In genomic region chr17:49646056-49646390, GRCh38 we compare ENCODE assay signal across 8 cellular contexts. TPM values are rescaled to one million over a fixed set of nuclear protein-coding genes. Genes with fewer than 3 reads are reported as not detected.
DNase-seq lines count a peak whose midpoint lies in the region; ATAC-seq and TF ChIP-seq lines count a peak whose summit lies in the region.
"Not testable (repeated sequence)": the region's sequence is repeated elsewhere in the genome, so short reads cannot be mapped to it uniquely, and the experiment has no call there.

No MANE protein-coding gene starts in this region.

- H3F3A ChIP-seq in smooth muscle cell (ENCODE audit: low read depth) = peaks cover 15% of the 10 kb centered on the region

- not testable (repeated sequence) for H3K9ac ChIP-seq in colonic mucosa (ENCODE audit: low read depth in 2 of 2, low read length in 2 of 2)
- peak overlapping the region; percentile 50 for H3K9ac ChIP-seq in smooth muscle cell (ENCODE audit: low read depth)

- POLR2A ChIA-PET in CD8-positive, alpha-beta memory T cell (lab: Charles Lee) = not testable (repeated sequence)
- POLR2A ChIA-PET in RWPE1 (lab: Yijun Ruan, JAX; ENCODE audit: low non-redundant PET) = interaction anchor here (0.6 kb wide), 1 partner anchor 124 kb away, joined by 3 read pairs; no protein-coding TSS in a partner anchor
- POLR2A ChIA-PET in naive thymus-derived CD8-positive, alpha-beta T cell (lab: Charles Lee) = interaction anchor here (0.6 to 0.7 kb wide), 2 partner anchors 17 to 33 kb away, joined by 3 read pairs; no protein-coding TSS in a partner anchor

- H3K27me3 ChIP-seq in CD8-positive, alpha-beta memory T cell (ENCODE audit: insufficient read depth, low read length, poor library complexity, severe bottlenecking); colonic mucosa; right cardiac atrium (ENCODE audit: control insufficient read depth, insufficient read depth); smooth muscle cell (ENCODE audit: low read depth); upper lobe of right lung: not testable (repeated sequence)

- not testable (repeated sequence) for H3K27ac ChIP-seq in CD8-positive, alpha-beta memory T cell (ENCODE audit: low read depth, low read length)
- peak overlapping the region; percentile 96 for H3K27ac ChIP-seq in RWPE1
- peak overlapping the region; percentile 52 for H3K27ac ChIP-seq in colonic mucosa
- peak overlapping the region; percentile 91 for H3K27ac ChIP-seq in right cardiac atrium (ENCODE audit: low read length)
- H3K27ac ChIP-seq in smooth muscle cell (ENCODE audit: low read depth) = peak overlapping the region; percentile 86
- H3K27ac ChIP-seq in upper lobe of right lung = peak overlapping the region; percentile 80

- peak overlapping the region; percentile 69 for H3K4me2 ChIP-seq in smooth muscle cell

- not testable (repeated sequence) for H3K9me3 ChIP-seq in CD8-positive, alpha-beta memory T cell (ENCODE audit: low read length); colonic mucosa; right cardiac atrium (ENCODE audit: control insufficient read depth, low read length); smooth muscle cell (replicated peaks; ENCODE audit: low read depth); upper lobe of right lung

- not testable (repeated sequence) for H3K9me3 Mint-ChIP-seq in CD8-positive, alpha-beta memory T cell; activated naive CD4-positive, alpha-beta T cell treated with anti-CD3 and anti-CD28 coated beads, Interleukin-2, amount 50 U/mL, for 72 hours; naive thymus-derived CD8-positive, alpha-beta T cell

- peaks cover 37 to 62% (median 61%) of the 10 kb centered on the region in 3 donors for H3K4me1 Mint-ChIP-seq in CD8-positive, alpha-beta memory T cell
- H3K4me1 Mint-ChIP-seq in naive thymus-derived CD8-positive, alpha-beta T cell = peaks cover 19 to 62% (median 57%) of the 10 kb centered on the region in 4 donors

- CTCF ChIA-PET in CD8-positive, alpha-beta memory T cell (lab: Charles Lee) = interaction anchor here (1.1 to 1.3 kb wide), 3 partner anchors 11 to 16 kb away, joined by 3 read pairs; no protein-coding TSS in a partner anchor
- CTCF ChIA-PET in RWPE1 (lab: Yijun Ruan, JAX) = interaction anchor here (0.5 to 1.0 kb wide), 2 partner anchors 20 to 149 kb away, joined by 3 read pairs; no protein-coding TSS in a partner anchor

- not testable (repeated sequence) for TF ChIP-seq CTCF in RWPE1 (conservative IDR thresholded peaks at IDR 0.05; ENCODE audit: low read depth); colonic mucosa (IDR thresholded peaks at IDR 0.05); smooth muscle cell (IDR thresholded peaks at IDR 0.05; ENCODE audit: borderline replicate concordance, insufficient read depth, poor library complexity, severe bottlenecking); upper lobe of right lung (IDR thresholded peaks at IDR 0.05)

- DNase-seq in CD8-positive, alpha-beta memory T cell; RWPE1 (ENCODE audit: low spot score); activated naive CD4-positive, alpha-beta T cell treated with anti-CD3 and anti-CD28 coated beads, Interleukin-2, amount 50 U/mL, for 72 hours (ENCODE audit: low spot score in 2 of 2); colonic mucosa; right cardiac atrium; naive thymus-derived CD8-positive, alpha-beta T cell; smooth muscle cell (lab: John Stamatoyannopoulos, UW; ENCODE audit: unreplicated experiment); upper lobe of right lung: not testable (repeated sequence)

- H3K27ac Mint-ChIP-seq in CD8-positive, alpha-beta memory T cell = peak overlapping the region in 5 of 8 donors; percentile 12 to 79 (median 24)
- H3K27ac Mint-ChIP-seq in activated naive CD4-positive, alpha-beta T cell treated with anti-CD3 and anti-CD28 coated beads, Interleukin-2, amount 50 U/mL, for 72 hours = peak overlapping the region; percentile 74 to 83
- H3K27ac Mint-ChIP-seq in naive thymus-derived CD8-positive, alpha-beta T cell = peak overlapping the region in 7 of 10 donors; percentile 43 to 79 (median 70)

- H3K27me3 Mint-ChIP-seq in CD8-positive, alpha-beta memory T cell; naive thymus-derived CD8-positive, alpha-beta T cell: not testable (repeated sequence)

- peaks cover 0 to 19% (median 1%) of the 10 kb centered on the region in 3 donors for H3K36me3 Mint-ChIP-seq in CD8-positive, alpha-beta memory T cell
- H3K36me3 Mint-ChIP-seq in activated naive CD4-positive, alpha-beta T cell treated with anti-CD3 and anti-CD28 coated beads, Interleukin-2, amount 50 U/mL, for 72 hours = peaks cover 0 to 20% of the 10 kb centered on the region in 2 donors
- H3K36me3 Mint-ChIP-seq in naive thymus-derived CD8-positive, alpha-beta T cell = peaks cover 0 to 32% (median 4%) of the 10 kb centered on the region in 3 donors

- H3K4me3 Mint-ChIP-seq in CD8-positive, alpha-beta memory T cell = not testable (repeated sequence)
- H3K4me3 Mint-ChIP-seq in naive thymus-derived CD8-positive, alpha-beta T cell = peak overlapping the region in 3 of 10 donors; percentile 0 to 34 (median 19)

- not testable (repeated sequence) for H2AFZ ChIP-seq in smooth muscle cell (ENCODE audit: low read depth)

- intact Hi-C loops in colonic mucosa (cut with DNase I); upper lobe of right lung (cut with DNase I): not testable (repeated sequence)
- intact Hi-C loops in right cardiac atrium (cut with DNase I) = loop anchor here in 1 of 4 donors (2.0 kb wide), 1 partner anchor 17 kb away; no protein-coding TSS in a partner anchor

- peak in 1 of 2 donors; percentile 21 for ATAC-seq in activated naive CD4-positive, alpha-beta T cell treated with anti-CD3 and anti-CD28 coated beads, Interleukin-2, amount 50 U/mL, for 72 hours
- ATAC-seq in right cardiac atrium (peak; percentile 25 to 28), upper lobe of right lung (peak; percentile 27)
- ATAC-seq in naive thymus-derived CD8-positive, alpha-beta T cell = not testable (repeated sequence)

- whole genome bisulfite sequencing in right cardiac atrium = 96% methylated on average over 1 of the region's 1 CpG
- 32% methylated on average over 1 of the region's 1 CpG for WGBS in smooth muscle cell (ENCODE audit: low lambda C conversion rate)

- H3K36me3 ChIP-seq in CD8-positive, alpha-beta memory T cell (ENCODE audit: insufficient read depth, low read length); colonic mucosa; smooth muscle cell (ENCODE audit: low read depth); upper lobe of right lung: not testable (repeated sequence)

- H4K20me1 ChIP-seq in smooth muscle cell (ENCODE audit: low read depth) = peaks cover 70% of the 10 kb centered on the region

- H3K79me2 ChIP-seq in smooth muscle cell (ENCODE audit: low read depth) = peaks cover 68% of the 10 kb centered on the region

- H3K4me1 ChIP-seq in CD8-positive, alpha-beta memory T cell (ENCODE audit: insufficient read depth, low read length) = peaks cover 14% of the 10 kb centered on the region
- H3K4me1 ChIP-seq in colonic mucosa; right cardiac atrium (ENCODE audit: control insufficient read depth, insufficient read depth, low read length): not testable (repeated sequence)
- H3K4me1 ChIP-seq in smooth muscle cell (ENCODE audit: low read depth) (peaks cover 11% of the 10 kb centered on the region), upper lobe of right lung (peaks cover 29% of the 10 kb centered on the region)

- H3K4me3 ChIP-seq in CD8-positive, alpha-beta memory T cell (ENCODE audit: low read length); colonic mucosa; right cardiac atrium (ENCODE audit: low read length); smooth muscle cell; upper lobe of right lung: not testable (repeated sequence)

RNA-seq across cellular contexts. Expression of gene SPOP, which starts 31.9 kb away (rescaled TPM):
- 10 to 100 TPM; 74.8 to 75.1 TPM for total RNA-seq in CD8-positive, alpha-beta memory T cell
- 101 TPM for polyA plus RNA-seq in CD8-positive, alpha-beta memory T cell
- 10 to 100 TPM; 66.9 to 70.3 TPM for total RNA-seq in activated naive CD4-positive, alpha-beta T cell treated with anti-CD3 and anti-CD28 coated beads, Interleukin-2, amount 50 U/mL, for 72 hours
- total RNA-seq in colonic mucosa (10 to 100 TPM; 60.5 to 83.2 TPM), right cardiac atrium (10 to 100 TPM; 61.0 to 82.7 (median 76.6) TPM), smooth muscle cell (36.5 and 55.0 TPM in 2 replicates), upper lobe of right lung (87.3 TPM)
- polyA plus RNA-seq in right cardiac atrium (33.7 TPM), smooth muscle cell (54.9 and 69.8 TPM in 2 replicates)
- total RNA-seq in naive thymus-derived CD8-positive, alpha-beta T cell = 10 to 100 TPM; 91.0 to 92.0 TPM
- 100 to 1,000 TPM in 2 of 3 donors, 10 to 100 TPM in 1; 75.9 to 126 (median 103) TPM for polyA plus RNA-seq in naive thymus-derived CD8-positive, alpha-beta T cell

Comparison
In these comparisons a context has a peak if more than half of its experiments do, and no peak if none do; other contexts are left out.
1. H3K27ac Mint-ChIP-seq: peak in every context shown above with its lines; median percentile 78 in activated naive CD4-positive, alpha-beta T cell treated with anti-CD3 and anti-CD28 coated beads, Interleukin-2, amount 50 U/mL, for 72 hours; 70 in naive thymus-derived CD8-positive, alpha-beta T cell; 24 in CD8-positive, alpha-beta memory T cell.